Comparison of ENCODE assay signal across 13 cellular contexts in genomic region chr13:112432734-112433133, GRCh38. TPM values are rescaled to one million over a fixed set of nuclear protein-coding genes. Genes with fewer than 3 reads are reported as not detected.
"Had no signal": no experiment of that assay in that cellular context is flagged by ENCODE, and none has a peak within 500 bp of the region (broad histone marks: within the 10 kb centered on the region; RNA-seq: fewer than 3 reads in every experiment).

No MANE protein-coding gene starts in this region.

RNA-seq across cellular contexts. Expression of gene SPACA7, which starts 56.6 kb away (rescaled TPM):
- total RNA-seq: subcutaneous adipose tissue, suprapubic skin, temporal lobe, thoracic aorta, thyroid gland, tibial nerve, transverse colon, upper lobe of left lung, ureter, urinary bladder, uterus, vagina had no signal
- polyA plus RNA-seq: thymus, urinary bladder had no signal
